In the genomic region with DNA sequence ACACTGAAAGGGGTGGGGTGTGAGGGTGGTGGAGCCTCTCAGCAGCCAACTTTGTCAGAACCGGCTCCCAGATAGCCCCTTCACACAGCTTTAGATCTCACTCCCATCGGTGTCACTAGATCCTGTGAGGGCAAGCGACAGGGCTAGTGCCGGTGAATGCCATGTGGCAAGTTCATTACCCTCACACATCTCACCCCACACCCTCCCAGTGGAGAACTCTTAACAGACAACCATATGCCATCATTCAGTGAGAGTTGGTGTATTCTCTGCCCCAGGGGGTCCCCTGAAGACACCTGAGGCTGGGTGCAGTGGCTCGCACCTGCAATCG, we compare ENCODE assay signal across 14 cellular contexts. TPM values are rescaled to one million over a fixed set of nuclear protein-coding genes. Genes with fewer than 3 reads are reported as not detected.
DNase-seq lines count a peak whose midpoint lies in the region; ATAC-seq and TF ChIP-seq lines count a peak whose summit lies in the region.
"Had no signal": no experiment of that assay in that cellular context is flagged by ENCODE, and none has a peak within 500 bp of the region (broad histone marks: within the 10 kb centered on the region; RNA-seq: fewer than 3 reads in every experiment).

No MANE protein-coding gene starts in this region.

- peak overlapping the region; percentile 88 for H3K27ac ChIP-seq in DND-41 (ENCODE audit: low read length)
- peak overlapping the region in 11 of 21 experiments; percentile 10 to 83 (median 56) for H3K27ac ChIP-seq in skin epidermis
- H3K27ac ChIP-seq: breast epithelium, suprapubic skin had no signal

- peaks cover 4% of the 10 kb centered on the region for H3K36me3 Mint-ChIP-seq in activated naive CD8-positive, alpha-beta T cell treated with anti-CD3 and anti-CD28 coated beads, Interleukin-2, amount 10 ng/mL, durations not matched to agents 7 days and 5 days

- peak overlapping the region in 1 of 2 experiments; percentile 45; a peak in 2 of 4 replicates for H3K4me3 ChIP-seq in DND-41 (ENCODE audit: low read depth in 1 of 2, low read length in 2 of 2)
- no peak overlapping the region for H3K4me3 ChIP-seq in skin epidermis
- H3K4me3 ChIP-seq: breast epithelium, suprapubic skin had no signal

- H3K36me3 ChIP-seq in DND-41 (ENCODE audit: insufficient read depth, low read length): peaks cover 48% of the 10 kb centered on the region
- H3K36me3 ChIP-seq: breast epithelium, suprapubic skin had no signal

- H3K4me2 ChIP-seq in DND-41 (ENCODE audit: insufficient read depth, low read length): peak overlapping the region; percentile 63

- H4K20me1 ChIP-seq in DND-41 (ENCODE audit: insufficient read depth, low read length): peaks cover 40% of the 10 kb centered on the region

- H3K9ac ChIP-seq in DND-41 (ENCODE audit: low read depth, low read length): peak overlapping the region; percentile 59

- no peak for TF ChIP-seq CTCF in DND-41 (IDR thresholded peaks at IDR 0.05; ENCODE audit: borderline replicate concordance, extremely low read depth, low read length, poor library complexity, severe bottlenecking)

- H3K79me2 ChIP-seq in DND-41 (ENCODE audit: insufficient read depth, low read length): peaks cover 89% of the 10 kb centered on the region

- H3K4me3 Mint-ChIP-seq in activated naive CD8-positive, alpha-beta T cell treated with anti-CD3 and anti-CD28 coated beads, Interleukin-2, amount 10 ng/mL, durations not matched to agents 7 days and 5 days: peak overlapping the region; percentile 81
- H3K4me3 Mint-ChIP-seq: neural crest cell had no signal

- DNase-seq in DND-41 (no peak), NCI-H524 (lab: John Stamatoyannopoulos, UW) (peak; percentile 51 to 72), NCI-H226 (no peak), posterior vena cava (ENCODE audit: low spot score) (no peak)
- DNase-seq in activated naive CD8-positive, alpha-beta T cell treated with anti-CD3 and anti-CD28 coated beads, Interleukin-2, amount 10 ng/mL, durations not matched to agents 7 days and 5 days: no peak
- DNase-seq: heart left ventricle, NCI-H1417 treated with DMSO at 0.1 percent for 48 hours, NCI-H526 treated with DMSO at 0.1 percent for 48 hours, Right ventricle myocardium superior had no signal

- H3K27ac Mint-ChIP-seq in activated naive CD8-positive, alpha-beta T cell treated with anti-CD3 and anti-CD28 coated beads, Interleukin-2, amount 10 ng/mL, durations not matched to agents 7 days and 5 days: peak overlapping the region; percentile 91

- no peak for ATAC-seq in DND-41 (ENCODE audit: insufficient read depth, low read depth)
- ATAC-seq in activated naive CD8-positive, alpha-beta T cell treated with anti-CD3 and anti-CD28 coated beads, Interleukin-2, amount 10 ng/mL, durations not matched to agents 7 days and 5 days (ENCODE audit: low read depth): no peak
- ATAC-seq in GM21367 (IDR thresholded peaks at IDR 0.05; ENCODE audit: unreplicated experiment): no peak

- H3K4me1 Mint-ChIP-seq in activated naive CD8-positive, alpha-beta T cell treated with anti-CD3 and anti-CD28 coated beads, Interleukin-2, amount 10 ng/mL, durations not matched to agents 7 days and 5 days: peaks cover 38% of the 10 kb centered on the region
- H3K4me1 Mint-ChIP-seq: neural crest cell had no signal

- H3K9me3 ChIP-seq in DND-41 (ENCODE audit: insufficient read depth, low read length, severe bottlenecking): no peaks in the 10 kb centered on the region
- H3K9me3 ChIP-seq: breast epithelium, heart left ventricle, suprapubic skin had no signal

- no peaks in the 10 kb centered on the region for H3K9me3 Mint-ChIP-seq in activated naive CD8-positive, alpha-beta T cell treated with anti-CD3 and anti-CD28 coated beads, Interleukin-2, amount 10 ng/mL, durations not matched to agents 7 days and 5 days

- no peaks in the 10 kb centered on the region for H3K27me3 ChIP-seq in DND-41 (ENCODE audit: insufficient read depth, low read length, poor library complexity)
- H3K27me3 ChIP-seq: heart left ventricle, suprapubic skin had no signal

- no peaks in the 10 kb centered on the region for H3K27me3 Mint-ChIP-seq in activated naive CD8-positive, alpha-beta T cell treated with anti-CD3 and anti-CD28 coated beads, Interleukin-2, amount 10 ng/mL, durations not matched to agents 7 days and 5 days

- no peak overlapping the region for H2AFZ ChIP-seq in DND-41 (ENCODE audit: low read depth, low read length)

- peaks cover 55% of the 10 kb centered on the region for H3K4me1 ChIP-seq in DND-41 (ENCODE audit: insufficient read depth, low read length)
- H3K4me1 ChIP-seq: breast epithelium, suprapubic skin had no signal

- intact Hi-C loops in posterior vena cava (cut with DNase I): no loop called here

- POLR2A ChIA-PET in activated naive CD8-positive, alpha-beta T cell treated with anti-CD3 and anti-CD28 coated beads, Interleukin-2, amount 10 ng/mL, durations not matched to agents 7 days and 5 days (lab: Charles Lee): interaction anchor here (0.9 to 9.7 kb wide), 6 partner anchors 8 to 192 kb away, joined by 3 to 191 read pairs (median 5); partner anchors contain the start of genes RPL39 and SEPTIN6

RNA-seq across cellular contexts. Expression of gene SEPTIN6, which starts 15.3 kb away (rescaled TPM):
- 100 to 1,000 TPM; 257 to 274 TPM for total RNA-seq in activated naive CD8-positive, alpha-beta T cell treated with anti-CD3 and anti-CD28 coated beads, Interleukin-2, amount 10 ng/mL, durations not matched to agents 7 days and 5 days
- total RNA-seq in posterior vena cava: 10 to 100 TPM; 19.4 to 22.3 TPM

Comparison
In these comparisons a context has a peak if more than half of its experiments do, and no peak if none do; other contexts are left out.
1. DNase-seq: peak in NCI-H524 (2 of 2); none in DND-41 (single experiment), activated naive CD8-positive, alpha-beta T cell treated with anti-CD3 and anti-CD28 coated beads, Interleukin-2, amount 10 ng/mL, durations not matched to agents 7 days and 5 days (single experiment), NCI-H226 (single experiment) and posterior vena cava (single experiment).
2. RNA of gene SEPTIN6, which starts 15.3 kb away (total RNA-seq): 257 to 274 TPM in activated naive CD8-positive, alpha-beta T cell treated with anti-CD3 and anti-CD28 coated beads, Interleukin-2, amount 10 ng/mL, durations not matched to agents 7 days and 5 days; 19.4 to 22.3 TPM in posterior vena cava; every median in the first group is over 10 times any median in the second.